ENCODE assay signal across 11 cellular contexts in genomic region chr1:242139437-242139836, GRCh38.
DNase-seq lines count a peak whose midpoint lies in the region; ATAC-seq, FAIRE-seq and TF ChIP-seq lines count a peak whose summit lies in the region.
"Had no signal": no experiment of that assay in that cellular context is flagged by ENCODE, and none has a peak within 500 bp of the region (broad histone marks: within the 10 kb centered on the region; RNA-seq: fewer than 3 reads in every experiment).

No MANE protein-coding gene starts in this region.

- no peak for TF ChIP-seq CTCF in A549 (IDR thresholded peaks at IDR 0.05)
- no peak for TF ChIP-seq CTCF in activated CD8-positive, alpha-beta T cell treated with anti-CD3 and anti-CD28 coated beads for 36 hours (IDR thresholded peaks at IDR 0.05)

- POLR2A ChIA-PET in A549 (lab: Yijun Ruan, JAX) = no interaction called here
- POLR2A ChIA-PET in activated CD8-positive, alpha-beta T cell treated with anti-CD3 and anti-CD28 coated beads for 36 hours (lab: Charles Lee) = no interaction called here

- no peaks in the 10 kb centered on the region for H3K9me3 Mint-ChIP-seq in activated CD8-positive, alpha-beta T cell treated with anti-CD3 and anti-CD28 coated beads for 36 hours

- H3K4me3 ChIP-seq in A549 (no peak overlapping the region), Karpas-422 (ENCODE audit: low read length) (no peak overlapping the region)

- H2AFZ ChIP-seq in Karpas-422 (ENCODE audit: low read length) = no peak overlapping the region

- H3K4me1 ChIP-seq in A549 = no peaks in the 10 kb centered on the region
- no peaks in the 10 kb centered on the region for H3K4me1 ChIP-seq in Karpas-422 (ENCODE audit: low read length)

- no peaks in the 10 kb centered on the region for H3K4me1 Mint-ChIP-seq in activated CD8-positive, alpha-beta T cell treated with anti-CD3 and anti-CD28 coated beads for 36 hours (ENCODE audit: low read depth)

- ATAC-seq in A549 = peak; percentile 24 to 45; a peak in 2 of 6 replicates
- peak; percentile 75 for ATAC-seq in HG02870 (IDR thresholded peaks at IDR 0.05; ENCODE audit: unreplicated experiment)
- no peak for ATAC-seq in activated CD8-positive, alpha-beta T cell treated with anti-CD3 and anti-CD28 coated beads for 36 hours
- ATAC-seq: PC-3 had no signal

- H3K9me3 ChIP-seq in A549 (no peaks in the 10 kb centered on the region), Karpas-422 (ENCODE audit: low read length) (no peaks in the 10 kb centered on the region)

- no peaks in the 10 kb centered on the region for H4K20me1 ChIP-seq in Karpas-422 (ENCODE audit: insufficient read depth, low read depth, low read length)

- H3K27ac ChIP-seq in A549 = no peak overlapping the region
- no peak overlapping the region for H3K27ac ChIP-seq in Karpas-422 (ENCODE audit: low read length)
- H3K27ac ChIP-seq: KMS-11 had no signal

- TF ChIP-seq POLR2A in A549 (IDR thresholded peaks at IDR 0.05; ENCODE audit: low read length) = no peak

- no peak for FAIRE-seq in A549 (lab: Jason Lieb, UNC)
- FAIRE-seq in GM19239 (lab: Jason Lieb, UNC) = peak; percentile 74

- H3K4me2 ChIP-seq in A549 (no peak overlapping the region), Karpas-422 (ENCODE audit: low read depth, low read length, poor library complexity, severe bottlenecking) (no peak overlapping the region)
- H3K4me2 ChIP-seq: KMS-11 had no signal

- no peaks in the 10 kb centered on the region for H3K27me3 ChIP-seq in Karpas-422 (ENCODE audit: low read length)

- CTCF ChIA-PET in A549 (lab: Yijun Ruan, JAX) = no interaction called here
- CTCF ChIA-PET in activated CD8-positive, alpha-beta T cell treated with anti-CD3 and anti-CD28 coated beads for 36 hours (lab: Charles Lee) = no interaction called here

- intact Hi-C loops in activated CD8-positive, alpha-beta T cell treated with anti-CD3 and anti-CD28 coated beads for 36 hours (cut with micrococcal nuclease) = no loop called here

- no peak overlapping the region for H3K27ac Mint-ChIP-seq in activated CD8-positive, alpha-beta T cell treated with anti-CD3 and anti-CD28 coated beads for 36 hours

- no peaks in the 10 kb centered on the region for H3K36me3 Mint-ChIP-seq in activated CD8-positive, alpha-beta T cell treated with anti-CD3 and anti-CD28 coated beads for 36 hours (ENCODE audit: low read depth)

- H3K27me3 Mint-ChIP-seq in activated CD8-positive, alpha-beta T cell treated with anti-CD3 and anti-CD28 coated beads for 36 hours = peaks cover 2% of the 10 kb centered on the region

- H3K79me2 ChIP-seq in Karpas-422 (ENCODE audit: low read length) = no peaks in the 10 kb centered on the region

- no peak overlapping the region for H3K9ac ChIP-seq in Karpas-422 (ENCODE audit: low read length)
- H3K9ac ChIP-seq: KMS-11 had no signal

- DNase-seq in A549 (ENCODE audit: low read depth in 1 of 2, low spot score in 1 of 2) (no peak), GM19239 (ENCODE audit: insufficient read length, low spot score) (no peak), Karpas-422 (peak; percentile 45), medulla oblongata (ENCODE audit: extremely low spot score) (no peak), kidney tubule cell (ENCODE audit: low spot score) (no peak), mucosa of gallbladder (ENCODE audit: low spot score) (no peak)
- DNase-seq in activated CD8-positive, alpha-beta T cell treated with anti-CD3 and anti-CD28 coated beads for 36 hours = no peak
- DNase-seq: erythroblast, PC-3 had no signal

- H3K9me2 ChIP-seq in Karpas-422 (replicated peaks; ENCODE audit: insufficient read depth, low read length) = no peaks in the 10 kb centered on the region

- no peaks in the 10 kb centered on the region for H3K36me3 ChIP-seq in Karpas-422 (ENCODE audit: insufficient read depth, low read length)

- TF ChIP-seq RAD21 in A549 (conservative IDR thresholded peaks at IDR 0.05 in 1 of 2, IDR thresholded peaks at IDR 0.05 in 1 of 2) = no peak

- no peak for TF ChIP-seq EP300 in A549 (IDR thresholded peaks at IDR 0.05)

- 62% methylated on average over 6 of the region's 6 CpGs for WGBS in A549 (ENCODE audit: missing lambda C conversion rate)

- H3K4me3 Mint-ChIP-seq in activated CD8-positive, alpha-beta T cell treated with anti-CD3 and anti-CD28 coated beads for 36 hours = no peak overlapping the region

TF ChIP-seq in A549, 52 proteins besides CTCF, POLR2A, EP300 and RAD21:
- TF ChIP-seq RCOR1 (IDR thresholded peaks at IDR 0.05; ENCODE audit: low read depth, low read length) (no peak), RARB (CRISPR knock-in tag; IDR thresholded peaks at IDR 0.05) (no peak), ESRRA (IDR thresholded peaks at IDR 0.05; ENCODE audit: borderline replicate concordance, low read length) (no peak), FOSL2 (IDR thresholded peaks at IDR 0.05) (no peak), FOSL2 (CRISPR knock-in tag; IDR thresholded peaks at IDR 0.05) (no peak), MAZ (IDR thresholded peaks at IDR 0.05; ENCODE audit: borderline replicate concordance, low read depth, low read length) (no peak), EHMT2 (IDR thresholded peaks at IDR 0.05; ENCODE audit: low read depth) (no peak)
